In the genomic region with DNA sequence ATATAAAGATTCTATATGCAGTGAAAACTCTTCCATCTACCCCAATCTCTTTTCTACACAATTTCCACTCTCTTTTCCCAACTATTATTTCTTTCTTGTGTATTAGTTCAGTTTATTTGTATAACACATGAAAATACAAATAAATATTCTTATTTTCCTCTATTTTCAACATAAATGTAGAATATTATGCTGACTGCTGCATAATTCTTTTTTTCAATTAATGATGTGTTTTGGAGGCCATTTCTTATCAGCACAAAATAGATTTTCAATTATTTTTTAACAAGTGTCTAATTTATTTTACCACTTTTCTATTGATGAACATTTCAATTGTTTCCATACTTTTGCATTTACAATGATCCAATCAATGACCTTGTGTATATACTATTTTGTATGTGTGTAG, we compare ENCODE assay signal across 34 cellular contexts.
"Had no signal": no experiment of that assay in that cellular context is flagged by ENCODE, and none has a peak within 500 bp of the region (broad histone marks: within the 10 kb centered on the region; RNA-seq: fewer than 3 reads in every experiment).

No MANE protein-coding gene starts in this region.

- H3K27ac ChIP-seq: adrenal gland, body of pancreas, brain microvascular endothelial cell, breast epithelium, WERI-Rb-1 had no signal

- H3K36me3 ChIP-seq: adrenal gland, brain microvascular endothelial cell, breast epithelium, WERI-Rb-1 had no signal

- H3K4me1 ChIP-seq: adrenal gland, body of pancreas, breast epithelium had no signal

- ATAC-seq: activated CD4-positive, alpha-beta T cell treated with anti-CD3 and anti-CD28 coated beads for 36 hours; activated CD4-positive, CD25-positive, alpha-beta regulatory T cell treated with anti-CD3 and anti-CD28 coated beads, Interleukin-2, amount 50 U/mL, for 24 hours; activated CD8-positive, alpha-beta T cell treated with anti-CD3 and anti-CD28 coated beads for 36 hours; activated naive CD4-positive, alpha-beta T cell treated with anti-CD3 and anti-CD28 coated beads, Interleukin-2, amount 50 U/mL, for 72 hours; activated T-cell treated with anti-CD3 and anti-CD28 coated beads, Interleukin-2, amount 50 U/mL, for 4 hours; activated T-cell treated with anti-CD3 and anti-CD28 coated beads, Interleukin-2, amount 50 U/mL, for 72 hours; activated T-helper 17 cell treated with anti-CD3 and anti-CD28 coated beads, Interleukin-2, amount 50 U/mL, for 72 hours; body of pancreas; WTC11 had no signal

- DNase-seq: activated CD4-positive, alpha-beta memory T cell treated with anti-CD3 and anti-CD28 coated beads for 36 hours; activated CD4-positive, alpha-beta T cell treated with anti-CD3 and anti-CD28 coated beads for 1 hour; activated CD4-positive, alpha-beta T cell treated with anti-CD3 and anti-CD28 coated beads for 36 hours; activated CD4-positive, alpha-beta T cell treated with anti-CD3 and anti-CD28 coated beads for 48 hours; activated CD4-positive, alpha-beta T cell treated with anti-CD3 and anti-CD28 coated beads, Interleukin-2, amount 10 ng/mL, durations not matched to agents 7 days and 5 days; activated CD4-positive, alpha-beta T cell treated with anti-CD3 and anti-CD28 coated beads, Interleukin-2, amount 50 U/mL, for 4 hours; activated CD4-positive, CD25-positive, alpha-beta regulatory T cell; activated CD8-positive, alpha-beta memory T cell treated with anti-CD3 and anti-CD28 coated beads, Interleukin-2, amount 50 U/mL, for 4 hours; activated CD8-positive, alpha-beta T cell treated with anti-CD3 and anti-CD28 coated beads for 36 hours; activated effector memory CD4-positive, alpha-beta T cell treated with anti-CD3 and anti-CD28 coated beads, Interleukin-2, amount 50 U/mL, for 16 hours; activated gamma-delta T cell treated with Interleukin-2 at 50 U/mL for 16 hours; activated naive CD4-positive, alpha-beta T cell; activated naive CD4-positive, alpha-beta T cell treated with anti-CD3 and anti-CD28 coated beads for 36 hours; activated naive CD4-positive, alpha-beta T cell treated with anti-CD3 and anti-CD28 coated beads, Interleukin-2, amount 50 U/mL, for 16 hours; activated naive CD8-positive, alpha-beta T cell treated with anti-CD3 and anti-CD28 coated beads for 36 hours; activated T-cell treated with anti-CD3 and anti-CD28 coated beads for 4 hours; activated T-cell treated with anti-CD3 and anti-CD28 coated beads, Interleukin-2, amount 50 U/mL, for 1 hour; activated T-cell treated with anti-CD3 and anti-CD28 coated beads, Interleukin-2, amount 50 U/mL, for 4 hours; activated T-cell treated with anti-CD3 and anti-CD28 coated beads, Interleukin-2, amount 50 U/mL, for 72 hours; adrenal gland; amniotic stem cell; aorta; body of pancreas; brain microvascular endothelial cell; central memory CD4-positive, alpha-beta T cell; T-helper 2 cell; T-helper 9 cell; WERI-Rb-1 had no signal

- FAIRE-seq: astrocyte had no signal

- H3K4me3 ChIP-seq: adrenal gland, body of pancreas, breast epithelium had no signal

- H3K27me3 ChIP-seq: adrenal gland, body of pancreas, brain microvascular endothelial cell, breast epithelium had no signal

- H3K9me3 ChIP-seq: adrenal gland, body of pancreas, breast epithelium had no signal
